ENCODE assay signal across 28 cellular contexts in genomic region chr3:23329471-23329870, GRCh38.
"Had no signal": no experiment of that assay in that cellular context is flagged by ENCODE, and none has a peak within 500 bp of the region (broad histone marks: within the 10 kb centered on the region; RNA-seq: fewer than 3 reads in every experiment).

No MANE protein-coding gene starts in this region.

- H3K27ac ChIP-seq: stomach, suprapubic skin, testis, thoracic aorta, thyroid gland, tibial artery, tibial nerve, transverse colon, upper lobe of left lung, upper lobe of right lung, uterus, vagina had no signal

- H3K27ac Mint-ChIP-seq: stimulated activated effector memory CD8-positive, alpha-beta T cell treated with anti-CD3 and anti-CD28 coated beads, Interleukin-12 subunit alpha, Interleukin-12 subunit beta, amount 100 ng/mL, for 72 hours; stimulated activated memory B cell treated with anti-CD40 and anti-IgM and Interleukin-4, amounts not matched to agents 10 μg/mL and 1 μg/mL and 100 μg/mL, for 72 hours; stimulated activated naive B cell treated with anti-CD40 and anti-IgM and Interleukin-4, amounts not matched to agents 10 μg/mL and 1 μg/mL and 100 μg/mL, for 72 hours; stimulated activated naive CD8-positive, alpha-beta T cell treated with anti-CD3 and anti-CD28 coated beads, Interleukin-15, amount 100 ng/mL, for 72 hours; stimulated activated naive CD8-positive, alpha-beta T cell treated with anti-CD3 and anti-CD28 coated beads, Interleukin-15, Interleukin-2, amounts not matched to agents 100 ng/mL and 50 ng/mL, for 24 hours; type B pancreatic cell had no signal

- ATAC-seq: stimulated activated effector memory CD8-positive, alpha-beta T cell treated with anti-CD3 and anti-CD28 coated beads, Interleukin-12 subunit alpha, Interleukin-12 subunit beta, amount 100 ng/mL, for 72 hours; stimulated activated memory B cell treated with anti-CD40 and anti-IgM and Interleukin-4, amounts not matched to agents 10 μg/mL and 1 μg/mL and 100 μg/mL, for 72 hours; stimulated activated naive B cell treated with anti-CD40 and anti-IgM and Interleukin-4, amounts not matched to agents 10 μg/mL and 1 μg/mL and 100 μg/mL, for 72 hours; stimulated activated naive CD8-positive, alpha-beta T cell treated with anti-CD3 and anti-CD28 coated beads, Interleukin-15, amount 100 ng/mL, for 72 hours; stimulated activated naive CD8-positive, alpha-beta T cell treated with anti-CD3 and anti-CD28 coated beads, Interleukin-15, Interleukin-2, amounts not matched to agents 100 U/mL and 50 U/mL, for 24 hours; upper lobe of right lung had no signal

- FAIRE-seq: urothelium cell line had no signal

- H3K4me3 ChIP-seq: stomach, suprapubic skin, testis, thoracic aorta, thyroid gland, tibial artery, tibial nerve, transverse colon, upper lobe of left lung, upper lobe of right lung, uterus, vagina had no signal

- DNase-seq: stimulated activated CD4-positive, alpha-beta T cell treated with anti-CD3 and anti-CD28 coated beads, Interleukin-2, amount 100 ng/mL, for 48 hours; stimulated activated CD4-positive, alpha-beta T cell treated with anti-CD3 and anti-CD28 coated beads, Interleukin-4, amount 100 ng/mL, for 1 hour; stimulated activated CD4-positive, alpha-beta T cell treated with anti-CD3 and anti-CD28 coated beads, Interleukin-4, amount 100 ng/mL, for 24 hours; stimulated activated CD4-positive, alpha-beta T cell treated with anti-CD3 and anti-CD28 coated beads, Interleukin-4, amount 100 ng/mL, for 4 hours; stimulated activated CD8-positive, alpha-beta memory T cell treated with anti-CD3 and anti-CD28 coated beads, Interleukin-4, amount 100 ng/mL, for 48 hours; stimulated activated naive B cell treated with anti-CD40 and anti-IgM and Interleukin-4, amounts not matched to agents 10 μg/mL and 1 μg/mL and 100 μg/mL, for 72 hours; stimulated activated naive CD4-positive, alpha-beta T cell; stimulated activated naive CD4-positive, alpha-beta T cell treated with Interleukin-2 at 50 U/mL for 16 hours; stimulated activated naive CD8-positive, alpha-beta T cell treated with anti-CD3 and anti-CD28 coated beads, Interleukin-15, amount 100 ng/mL, for 72 hours; stimulated activated naive CD8-positive, alpha-beta T cell treated with anti-CD3 and anti-CD28 coated beads, Interleukin-15, Interleukin-2, amounts not matched to agents 100 U/mL and 50 U/mL, for 24 hours; stomach; testis; thyroid gland; tibial artery; transverse colon; trophoblast cell; upper lobe of left lung; upper lobe of right lung; uterus had no signal

- H3K4me3 Mint-ChIP-seq: stimulated activated effector memory CD8-positive, alpha-beta T cell treated with anti-CD3 and anti-CD28 coated beads, Interleukin-12 subunit alpha, Interleukin-12 subunit beta, amount 100 ng/mL, for 72 hours; stimulated activated memory B cell treated with anti-CD40 and anti-IgM and Interleukin-4, amounts not matched to agents 10 μg/mL and 1 μg/mL and 100 μg/mL, for 72 hours; stimulated activated naive B cell treated with anti-CD40 and anti-IgM and Interleukin-4, amounts not matched to agents 10 μg/mL and 1 μg/mL and 100 μg/mL, for 72 hours; stimulated activated naive CD8-positive, alpha-beta T cell treated with anti-CD3 and anti-CD28 coated beads, Interleukin-15, amount 100 ng/mL, for 72 hours; stimulated activated naive CD8-positive, alpha-beta T cell treated with anti-CD3 and anti-CD28 coated beads, Interleukin-15, Interleukin-2, amounts not matched to agents 100 ng/mL and 50 ng/mL, for 24 hours; type B pancreatic cell had no signal

- H3K27me3 Mint-ChIP-seq: stimulated activated memory B cell treated with anti-CD40 and anti-IgM and Interleukin-4, amounts not matched to agents 10 μg/mL and 1 μg/mL and 100 μg/mL, for 72 hours; stimulated activated naive B cell treated with anti-CD40 and anti-IgM and Interleukin-4, amounts not matched to agents 10 μg/mL and 1 μg/mL and 100 μg/mL, for 72 hours; stimulated activated naive CD8-positive, alpha-beta T cell treated with anti-CD3 and anti-CD28 coated beads, Interleukin-15, amount 100 ng/mL, for 72 hours; stimulated activated naive CD8-positive, alpha-beta T cell treated with anti-CD3 and anti-CD28 coated beads, Interleukin-15, Interleukin-2, amounts not matched to agents 100 ng/mL and 50 ng/mL, for 24 hours; type B pancreatic cell had no signal

- H3K27me3 ChIP-seq: stomach, suprapubic skin, testis, thyroid gland, tibial artery, tibial nerve, transverse colon, upper lobe of left lung, upper lobe of right lung, uterus, vagina had no signal

- H3K9me3 Mint-ChIP-seq: stimulated activated memory B cell treated with anti-CD40 and anti-IgM and Interleukin-4, amounts not matched to agents 10 μg/mL and 1 μg/mL and 100 μg/mL, for 72 hours; stimulated activated naive B cell treated with anti-CD40 and anti-IgM and Interleukin-4, amounts not matched to agents 10 μg/mL and 1 μg/mL and 100 μg/mL, for 72 hours; stimulated activated naive CD8-positive, alpha-beta T cell treated with anti-CD3 and anti-CD28 coated beads, Interleukin-15, amount 100 ng/mL, for 72 hours; stimulated activated naive CD8-positive, alpha-beta T cell treated with anti-CD3 and anti-CD28 coated beads, Interleukin-15, Interleukin-2, amounts not matched to agents 100 ng/mL and 50 ng/mL, for 24 hours; type B pancreatic cell had no signal

- H3K9me3 ChIP-seq: stomach, suprapubic skin, testis, thoracic aorta, thyroid gland, tibial artery, tibial nerve, transverse colon, upper lobe of left lung, upper lobe of right lung, uterus, vagina had no signal

- H3K4me1 Mint-ChIP-seq: stimulated activated effector memory CD8-positive, alpha-beta T cell treated with anti-CD3 and anti-CD28 coated beads, Interleukin-12 subunit alpha, Interleukin-12 subunit beta, amount 100 ng/mL, for 72 hours had no signal

- H3K36me3 Mint-ChIP-seq: stimulated activated effector memory CD8-positive, alpha-beta T cell treated with anti-CD3 and anti-CD28 coated beads, Interleukin-12 subunit alpha, Interleukin-12 subunit beta, amount 100 ng/mL, for 72 hours; type B pancreatic cell had no signal

- H3K4me1 ChIP-seq: suprapubic skin, testis, thyroid gland, uterus, vagina had no signal

- H3K36me3 ChIP-seq: stomach, suprapubic skin, thoracic aorta, thyroid gland, tibial artery, tibial nerve, transverse colon, upper lobe of left lung, upper lobe of right lung, uterus, vagina had no signal
